ENCODE assay signal across 1 cellular context in the genomic region with DNA sequence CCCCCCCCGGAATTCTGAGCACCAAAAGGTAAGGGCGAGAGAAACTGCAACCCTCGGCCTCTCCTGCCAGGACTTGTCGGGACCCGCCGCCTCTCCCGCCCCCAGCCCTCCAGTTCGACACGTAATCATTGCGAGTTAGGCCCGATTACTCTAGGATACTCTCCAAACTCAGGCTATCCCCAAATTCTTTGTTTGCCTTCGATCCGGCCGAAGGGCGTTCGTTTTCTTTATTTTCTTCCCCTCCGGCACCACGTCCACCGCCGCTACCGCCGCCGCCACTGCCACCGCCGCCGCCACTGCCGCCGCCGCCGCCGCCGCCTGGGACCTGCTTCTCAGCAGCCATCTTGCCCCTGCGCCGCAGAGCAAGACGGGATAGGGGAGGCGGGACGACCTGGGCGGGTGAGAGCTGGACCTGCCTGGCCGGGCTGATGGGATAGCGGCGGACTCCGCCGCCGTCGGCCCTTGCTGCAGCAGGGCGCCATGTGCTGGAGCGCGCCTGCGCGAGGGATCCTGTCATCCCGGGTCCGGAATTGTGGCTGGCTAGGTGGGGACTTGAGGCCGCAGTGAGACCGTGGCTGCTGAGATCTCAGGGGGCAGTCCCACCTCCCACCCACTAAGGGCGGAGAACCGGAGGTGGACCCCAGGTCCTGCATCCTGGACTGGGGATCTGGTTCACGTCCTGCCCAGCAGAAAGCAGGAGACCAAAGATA.
TF ChIP-seq lines count a peak whose summit lies in the region.

Gene SRP68 (minus strand): TSS at position 369 of the 710 bp plus-strand sequence. CDS start 26 bp downstream, at position 343.

TF ChIP-seq in K562, 482 proteins besides CTCF, POLR2A, EP300 and RAD21 (continued from another document and continues in another):
- TF ChIP-seq, protein P1, sequence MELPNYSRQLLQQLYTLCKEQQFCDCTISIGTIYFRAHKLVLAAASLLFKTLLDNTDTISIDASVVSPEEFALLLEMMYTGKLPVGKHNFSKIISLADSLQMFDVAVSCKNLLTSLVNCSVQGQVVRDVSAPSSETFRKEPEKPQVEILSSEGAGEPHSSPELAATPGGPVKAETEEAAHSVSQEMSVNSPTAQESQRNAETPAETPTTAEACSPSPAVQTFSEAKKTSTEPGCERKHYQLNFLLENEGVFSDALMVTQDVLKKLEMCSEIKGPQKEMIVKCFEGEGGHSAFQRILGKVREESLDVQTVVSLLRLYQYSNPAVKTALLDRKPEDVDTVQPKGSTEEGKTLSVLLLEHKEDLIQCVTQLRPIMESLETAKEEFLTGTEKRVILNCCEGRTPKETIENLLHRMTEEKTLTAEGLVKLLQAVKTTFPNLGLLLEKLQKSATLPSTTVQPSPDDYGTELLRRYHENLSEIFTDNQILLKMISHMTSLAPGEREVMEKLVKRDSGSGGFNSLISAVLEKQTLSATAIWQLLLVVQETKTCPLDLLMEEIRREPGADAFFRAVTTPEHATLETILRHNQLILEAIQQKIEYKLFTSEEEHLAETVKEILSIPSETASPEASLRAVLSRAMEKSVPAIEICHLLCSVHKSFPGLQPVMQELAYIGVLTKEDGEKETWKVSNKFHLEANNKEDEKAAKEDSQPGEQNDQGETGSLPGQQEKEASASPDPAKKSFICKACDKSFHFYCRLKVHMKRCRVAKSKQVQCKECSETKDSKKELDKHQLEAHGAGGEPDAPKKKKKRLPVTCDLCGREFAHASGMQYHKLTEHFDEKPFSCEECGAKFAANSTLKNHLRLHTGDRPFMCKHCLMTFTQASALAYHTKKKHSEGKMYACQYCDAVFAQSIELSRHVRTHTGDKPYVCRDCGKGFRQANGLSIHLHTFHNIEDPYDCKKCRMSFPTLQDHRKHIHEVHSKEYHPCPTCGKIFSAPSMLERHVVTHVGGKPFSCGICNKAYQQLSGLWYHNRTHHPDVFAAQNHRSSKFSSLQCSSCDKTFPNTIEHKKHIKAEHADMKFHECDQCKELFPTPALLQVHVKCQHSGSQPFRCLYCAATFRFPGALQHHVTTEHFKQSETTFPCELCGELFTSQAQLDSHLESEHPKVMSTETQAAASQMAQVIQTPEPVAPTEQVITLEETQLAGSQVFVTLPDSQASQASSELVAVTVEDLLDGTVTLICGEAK (IDR thresholded peaks at IDR 0.05) = no peak
- TF ChIP-seq, protein P1 (CRISPR knock-in tag; IDR thresholded peaks at IDR 0.05) = no peak
- TF ChIP-seq CHD7 (IDR thresholded peaks at IDR 0.05; ENCODE audit: low read depth, low read length) (no peak), ZNF232 (CRISPR knock-in tag; IDR thresholded peaks at IDR 0.05) (no peak; the same call in 1 of the 2 replicates), KLF10 (CRISPR knock-in tag; IDR thresholded peaks at IDR 0.05) (no peak), ZNF41 (CRISPR knock-in tag; conservative IDR thresholded peaks at IDR 0.05) (no peak), ZNF431 (CRISPR knock-in tag; IDR thresholded peaks at IDR 0.05) (no peak; the same call in 1 of the 2 replicates), EP400 (IDR thresholded peaks at IDR 0.05) (peak; percentile 84), ZNF140 (CRISPR knock-in tag; IDR thresholded peaks at IDR 0.05) (no peak), ZNF740 (CRISPR knock-in tag; IDR thresholded peaks at IDR 0.05) (no peak), ZNF740 (tag; IDR thresholded peaks at IDR 0.05) (no peak), MYC (IDR thresholded peaks at IDR 0.05; ENCODE audit: low read depth, low read length) (peak; percentile 94), MYC (CRISPR knock-in tag; IDR thresholded peaks at IDR 0.05; ENCODE audit: borderline replicate concordance, low read depth) (peak; percentile 80), ZFPM2 (CRISPR knock-in tag; IDR thresholded peaks at IDR 0.05) (no peak), HMGN3 (IDR thresholded peaks at IDR 0.05; ENCODE audit: borderline replicate concordance, extremely low read depth, insufficient read length, low read depth, low read length) (peak; percentile 87), ZNF239 (CRISPR knock-in tag; IDR thresholded peaks at IDR 0.05) (no peak), BRF2 (IDR thresholded peaks at IDR 0.05; ENCODE audit: borderline replicate concordance, insufficient read depth, insufficient read length) (no peak)
- TF ChIP-seq, protein P2, sequence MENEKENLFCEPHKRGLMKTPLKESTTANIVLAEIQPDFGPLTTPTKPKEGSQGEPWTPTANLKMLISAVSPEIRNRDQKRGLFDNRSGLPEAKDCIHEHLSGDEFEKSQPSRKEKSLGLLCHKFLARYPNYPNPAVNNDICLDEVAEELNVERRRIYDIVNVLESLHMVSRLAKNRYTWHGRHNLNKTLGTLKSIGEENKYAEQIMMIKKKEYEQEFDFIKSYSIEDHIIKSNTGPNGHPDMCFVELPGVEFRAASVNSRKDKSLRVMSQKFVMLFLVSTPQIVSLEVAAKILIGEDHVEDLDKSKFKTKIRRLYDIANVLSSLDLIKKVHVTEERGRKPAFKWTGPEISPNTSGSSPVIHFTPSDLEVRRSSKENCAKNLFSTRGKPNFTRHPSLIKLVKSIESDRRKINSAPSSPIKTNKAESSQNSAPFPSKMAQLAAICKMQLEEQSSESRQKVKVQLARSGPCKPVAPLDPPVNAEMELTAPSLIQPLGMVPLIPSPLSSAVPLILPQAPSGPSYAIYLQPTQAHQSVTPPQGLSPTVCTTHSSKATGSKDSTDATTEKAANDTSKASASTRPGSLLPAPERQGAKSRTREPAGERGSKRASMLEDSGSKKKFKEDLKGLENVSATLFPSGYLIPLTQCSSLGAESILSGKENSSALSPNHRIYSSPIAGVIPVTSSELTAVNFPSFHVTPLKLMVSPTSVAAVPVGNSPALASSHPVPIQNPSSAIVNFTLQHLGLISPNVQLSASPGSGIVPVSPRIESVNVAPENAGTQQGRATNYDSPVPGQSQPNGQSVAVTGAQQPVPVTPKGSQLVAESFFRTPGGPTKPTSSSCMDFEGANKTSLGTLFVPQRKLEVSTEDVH (IDR thresholded peaks at IDR 0.05; ENCODE audit: low read depth, partially characterized antibody) = no peak
- TF ChIP-seq, protein P3, sequence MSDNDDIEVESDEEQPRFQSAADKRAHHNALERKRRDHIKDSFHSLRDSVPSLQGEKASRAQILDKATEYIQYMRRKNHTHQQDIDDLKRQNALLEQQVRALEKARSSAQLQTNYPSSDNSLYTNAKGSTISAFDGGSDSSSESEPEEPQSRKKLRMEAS (CRISPR knock-in tag; IDR thresholded peaks at IDR 0.05) = peak; percentile 91
